Comparison of ENCODE assay signal across 8 cellular contexts in the genomic region with DNA sequence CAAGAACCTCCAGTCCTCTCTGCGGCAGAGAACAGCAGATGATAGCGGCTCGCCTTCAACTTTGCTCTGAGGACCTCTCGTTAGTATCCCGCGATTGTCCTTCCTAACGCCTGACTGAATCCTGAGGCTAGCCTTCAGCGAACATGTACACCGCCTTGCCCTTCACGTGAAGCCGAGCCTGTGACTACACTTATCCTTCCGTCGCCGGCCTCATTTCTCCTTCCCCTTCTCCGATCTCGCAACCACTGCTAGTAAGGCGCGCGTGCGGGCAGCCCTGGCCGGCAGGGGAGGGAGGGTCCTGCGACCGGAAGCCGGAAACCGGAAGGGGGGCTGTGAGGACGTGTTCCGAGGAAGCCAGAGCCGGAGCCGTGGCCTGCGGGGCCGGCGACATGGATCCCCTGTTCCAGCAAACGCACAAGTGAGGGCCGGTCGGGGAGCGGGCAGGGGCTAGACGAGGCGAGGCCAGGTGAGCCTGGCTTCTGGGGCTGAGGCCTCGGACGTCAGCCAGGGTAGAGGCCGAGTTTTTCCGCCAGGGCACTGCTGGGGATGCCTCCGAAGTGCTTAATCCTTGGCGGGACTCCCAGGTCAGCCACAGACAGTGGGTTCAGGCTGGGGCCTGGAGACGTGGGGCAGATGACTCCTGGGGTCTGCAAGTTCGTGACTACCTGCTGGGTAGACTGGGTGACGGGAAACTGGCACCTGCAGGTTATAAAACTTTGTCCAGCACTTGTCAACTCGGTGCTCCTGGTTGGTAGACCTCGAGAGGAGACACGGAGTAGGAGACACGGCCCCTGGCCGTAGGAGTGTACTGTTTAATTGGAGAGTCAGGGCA.
DNase-seq lines count a peak whose midpoint lies in the region; ATAC-seq lines count a peak whose summit lies in the region.

A gene (plus strand): TSS at position 357 of the 832 bp plus-strand sequence. CDS start 33 bp downstream, at position 390.

- peak; percentile 75 for ATAC-seq in GM19043 (IDR thresholded peaks at IDR 0.05; ENCODE audit: low read depth, unreplicated experiment)
- ATAC-seq in HG03354 (IDR thresholded peaks at IDR 0.05; ENCODE audit: poor library complexity, severe bottlenecking, unreplicated experiment) = peak; percentile 93

- DNase-seq in AG20443 (ENCODE audit: low spot score) (peak; percentile 98), NCI-H446 treated with DMSO at 0.1 percent for 48 hours (lab: John Stamatoyannopoulos, UW) (peak; percentile 86), cerebellar nuclear complex (lab: John Stamatoyannopoulos, UW) (peak; percentile 54 to 79), kidney glomerular epithelial cell (lab: John Stamatoyannopoulos, UW) (peak; percentile 98)
- DNase-seq in activated CD4-positive, alpha-beta T cell treated with anti-CD3 and anti-CD28 coated beads for 1 hour = peak; percentile 83
- peak; percentile 84 to 85 for DNase-seq in stimulated activated CD4-positive, alpha-beta T cell treated with anti-CD3 and anti-CD28 coated beads, Interleukin-15, amount 100 ng/mL, for 48 hours (ENCODE audit: low read depth in 2 of 2)

Comparison
In these comparisons a context has a peak if more than half of its experiments do, and no peak if none do; other contexts are left out.
1. Peak in every context shown above with its lines: DNase-seq and ATAC-seq.